Comparison of ENCODE assay signal across 28 cellular contexts in genomic region chr13:50993371-50993770, GRCh38.
DNase-seq lines count a peak whose midpoint lies in the region; ATAC-seq and TF ChIP-seq lines count a peak whose summit lies in the region.
"Had no signal": no experiment of that assay in that cellular context is flagged by ENCODE, and none has a peak within 500 bp of the region (broad histone marks: within the 10 kb centered on the region; RNA-seq: fewer than 3 reads in every experiment).

No MANE protein-coding gene starts in this region.

- H2AFZ ChIP-seq in GM23338 = peak overlapping the region; percentile 67; the same call in 1 of the 2 replicates
- H2AFZ ChIP-seq: parathyroid adenoma had no signal

- POLR2A ChIA-PET in Caco-2 (lab: Charles Lee) = interaction anchor here (1.9 kb wide), 1 partner anchor 13 kb away, joined by 8 read pairs; no protein-coding TSS in a partner anchor

- DNase-seq in Caco-2 (peak; percentile 62 to 70), GM23338 (ENCODE audit: low spot score) (no peak), myocyte (ENCODE audit: low read depth) (peak; percentile 68), HuH-7.5 (ENCODE audit: low spot score) (no peak)
- DNase-seq in activated T-helper 1 cell treated with anti-CD3 and anti-CD28 coated beads, Interleukin-12 subunit alpha, Interleukin-12 subunit beta, Interleukin-2, Interleukin-4 antibody, amounts not matched to agents 30 ng/mL and 10 ng/mL and 1 ng/mL, durations not matched to agents 14 hours and 24 hours and 36 hours (ENCODE audit: low spot score) = no peak
- no peak for DNase-seq in stimulated activated CD4-positive, alpha-beta T cell treated with anti-CD3 and anti-CD28 coated beads, Interleukin-15, amount 100 ng/mL, for 24 hours
- DNase-seq: activated CD4-positive, CD25-positive, alpha-beta regulatory T cell treated with anti-CD3 and anti-CD28 coated beads, Interleukin-2, amount 50 U/mL, for 72 hours; activated CD8-positive, alpha-beta memory T cell treated with anti-CD3 and anti-CD28 coated beads for 24 hours; activated naive CD4-positive, alpha-beta T cell treated with Interleukin-2 at 50 U/mL for 16 hours; activated T-cell treated with anti-CD3 and anti-CD28 coated beads, Interleukin-2, amount 50 U/mL, for 4 hours; CD4-positive, CD25-positive, alpha-beta regulatory T cell; DMS153; effector CD8-positive, alpha-beta T cell; heart left ventricle; Karpas-422; left colon; NCI-H146; NCI-H226; PC-3; SHP77 treated with DMSO at 0.1 percent for 48 hours; stimulated activated CD4-positive, alpha-beta T cell treated with anti-CD3 and anti-CD28 coated beads, Interleukin-12 subunit alpha, Interleukin-12 subunit beta, amount 100 ng/mL, for 4 hours; stimulated activated CD4-positive, alpha-beta T cell treated with anti-CD3 and anti-CD28 coated beads, Interleukin-4, amount 100 ng/mL, for 4 hours; stimulated activated naive CD4-positive, alpha-beta T cell treated with Interleukin-2 at 50 U/mL for 16 hours; T-cell had no signal

- H3K4me3 Mint-ChIP-seq in Caco-2 (ENCODE audit: unreplicated experiment) (no peak overlapping the region), GM23338 (no peak overlapping the region)
- peak overlapping the region; percentile 12 for H3K4me3 Mint-ChIP-seq in activated T-helper 1 cell treated with anti-CD3 and anti-CD28 coated beads, Interleukin-12 subunit alpha, Interleukin-12 subunit beta, Interleukin-2, Interleukin-4 antibody, amounts not matched to agents 30 ng/mL and 10 ng/mL and 1 ng/mL, durations not matched to agents 14 hours and 24 hours and 36 hours
- H3K4me3 Mint-ChIP-seq: activated T-cell treated with anti-CD3 and anti-CD28 coated beads, Interleukin-2, amount 50 U/mL, for 4 hours; CD4-positive, CD25-positive, alpha-beta regulatory T cell; T-cell had no signal

- H3K27me3 ChIP-seq in Caco-2 (replicated peaks; ENCODE audit: control insufficient read depth, insufficient read depth, low read length) (no peaks in the 10 kb centered on the region), GM23338 (ENCODE audit: insufficient read depth) (no peaks in the 10 kb centered on the region)
- H3K27me3 ChIP-seq: heart left ventricle, right atrium auricular region had no signal

- H3F3A ChIP-seq in GM23338 (replicated peaks; ENCODE audit: low read depth) = no peaks in the 10 kb centered on the region

- H3K27ac Mint-ChIP-seq in Caco-2 (ENCODE audit: unreplicated experiment) (no peak overlapping the region), GM23338 (no peak overlapping the region)
- H3K27ac Mint-ChIP-seq in activated T-helper 1 cell treated with anti-CD3 and anti-CD28 coated beads, Interleukin-12 subunit alpha, Interleukin-12 subunit beta, Interleukin-2, Interleukin-4 antibody, amounts not matched to agents 30 ng/mL and 10 ng/mL and 1 ng/mL, durations not matched to agents 14 hours and 24 hours and 36 hours = no peak overlapping the region
- H3K27ac Mint-ChIP-seq: T-cell had no signal

- H3K4me1 Mint-ChIP-seq in Caco-2 (ENCODE audit: low read depth, unreplicated experiment) = no peaks in the 10 kb centered on the region
- peaks cover 36% of the 10 kb centered on the region for H3K4me1 Mint-ChIP-seq in GM23338
- peaks cover 23% of the 10 kb centered on the region for H3K4me1 Mint-ChIP-seq in activated T-helper 1 cell treated with anti-CD3 and anti-CD28 coated beads, Interleukin-12 subunit alpha, Interleukin-12 subunit beta, Interleukin-2, Interleukin-4 antibody, amounts not matched to agents 30 ng/mL and 10 ng/mL and 1 ng/mL, durations not matched to agents 14 hours and 24 hours and 36 hours (ENCODE audit: low read depth)

- ATAC-seq in GM23338 (no peak), HG02610 (IDR thresholded peaks at IDR 0.05; ENCODE audit: unreplicated experiment) (no peak)
- ATAC-seq: activated T-cell treated with anti-CD3 and anti-CD28 coated beads, Interleukin-2, amount 50 U/mL, for 4 hours; left colon; PC-3; T-cell had no signal

- no peak overlapping the region for H3K4me2 ChIP-seq in GM23338

- intact Hi-C loops in Caco-2 (cut with micrococcal nuclease; ENCODE audit: unreplicated experiment) = loop anchor here (2.0 kb wide), 2 partner anchors 13 to 41 kb away; no protein-coding TSS in a partner anchor
- intact Hi-C loops in activated T-helper 1 cell treated with anti-CD3 and anti-CD28 coated beads, Interleukin-12 subunit alpha, Interleukin-12 subunit beta, Interleukin-2, Interleukin-4 antibody, amounts not matched to agents 30 ng/mL and 10 ng/mL and 1 ng/mL, durations not matched to agents 14 hours and 24 hours and 36 hours (cut with micrococcal nuclease) = no loop called here

- no TSS peak for BruUV-seq in Caco-2 (replicated peaks; lab: Mats Ljungman, UMichigan)

- H3K36me3 ChIP-seq in Caco-2 (ENCODE audit: control insufficient read depth, insufficient read depth, low read length) (no peaks in the 10 kb centered on the region), GM23338 (ENCODE audit: insufficient read depth) (no peaks in the 10 kb centered on the region)
- H3K36me3 ChIP-seq: heart left ventricle, right atrium auricular region, thoracic aorta had no signal

- TF ChIP-seq CTCF in Caco-2 (IDR thresholded peaks at IDR 0.05; ENCODE audit: insufficient read depth in 1 of 2, low read depth in 1 of 2, low read length in 1 of 2, severe bottlenecking in 1 of 2, unreplicated experiment in 1 of 2) (no peak), GM23338 (conservative IDR thresholded peaks at IDR 0.05; ENCODE audit: low read depth in 2 of 2) (no peak)

- no peaks in the 10 kb centered on the region for H3K27me3 Mint-ChIP-seq in Caco-2 (ENCODE audit: insufficient read depth, unreplicated experiment)
- peaks cover 4% of the 10 kb centered on the region for H3K27me3 Mint-ChIP-seq in GM23338 (ENCODE audit: insufficient read depth, low read depth, poor library complexity)
- peaks cover 8% of the 10 kb centered on the region for H3K27me3 Mint-ChIP-seq in activated T-helper 1 cell treated with anti-CD3 and anti-CD28 coated beads, Interleukin-12 subunit alpha, Interleukin-12 subunit beta, Interleukin-2, Interleukin-4 antibody, amounts not matched to agents 30 ng/mL and 10 ng/mL and 1 ng/mL, durations not matched to agents 14 hours and 24 hours and 36 hours (ENCODE audit: insufficient read depth)
- H3K27me3 Mint-ChIP-seq: CD4-positive, CD25-positive, alpha-beta regulatory T cell; T-cell had no signal

- no peaks in the 10 kb centered on the region for H3K9me3 ChIP-seq in Caco-2
- H3K9me3 ChIP-seq: heart left ventricle, right atrium auricular region, thoracic aorta had no signal

- H3K79me2 ChIP-seq in GM23338 (replicated peaks; ENCODE audit: insufficient read depth) = no peaks in the 10 kb centered on the region
- H3K79me2 ChIP-seq: parathyroid adenoma had no signal

- H3K4me1 ChIP-seq in Caco-2 (peaks cover 54% of the 10 kb centered on the region), GM23338 (ENCODE audit: insufficient read depth) (peaks cover 20% of the 10 kb centered on the region)
- H3K4me1 ChIP-seq: parathyroid adenoma had no signal

- H3K4me3 ChIP-seq in Caco-2 (ENCODE audit: low read depth, low read length) = no peak overlapping the region
- no peak overlapping the region for H3K4me3 ChIP-seq in GM23338
- H3K4me3 ChIP-seq: heart left ventricle, right atrium auricular region, thoracic aorta had no signal

- no peaks in the 10 kb centered on the region for H3K9me2 ChIP-seq in GM23338 (ENCODE audit: insufficient read depth)

- H3K27ac ChIP-seq in GM23338 (ENCODE audit: low read depth) = no peak overlapping the region
- H3K27ac ChIP-seq: parathyroid adenoma, thoracic aorta had no signal

- CTCF ChIA-PET in Caco-2 (lab: Charles Lee) = interaction anchor here (1.0 to 1.1 kb wide), 3 partner anchors 13 to 51 kb away, joined by 4 to 10 read pairs (median 4); no protein-coding TSS in a partner anchor

- H3K9me3 Mint-ChIP-seq in Caco-2 (ENCODE audit: unreplicated experiment) (peaks cover 9% of the 10 kb centered on the region), GM23338 (peaks cover 3% of the 10 kb centered on the region; the same call in 1 of the 3 replicates)
- peaks cover 5% of the 10 kb centered on the region for H3K9me3 Mint-ChIP-seq in activated T-helper 1 cell treated with anti-CD3 and anti-CD28 coated beads, Interleukin-12 subunit alpha, Interleukin-12 subunit beta, Interleukin-2, Interleukin-4 antibody, amounts not matched to agents 30 ng/mL and 10 ng/mL and 1 ng/mL, durations not matched to agents 14 hours and 24 hours and 36 hours

- H3K36me3 Mint-ChIP-seq in Caco-2 (ENCODE audit: insufficient read depth, unreplicated experiment) (no peaks in the 10 kb centered on the region), GM23338 (ENCODE audit: low read depth) (peaks cover 3% of the 10 kb centered on the region; the same call in 1 of the 3 replicates)
- no peaks in the 10 kb centered on the region for H3K36me3 Mint-ChIP-seq in activated T-helper 1 cell treated with anti-CD3 and anti-CD28 coated beads, Interleukin-12 subunit alpha, Interleukin-12 subunit beta, Interleukin-2, Interleukin-4 antibody, amounts not matched to agents 30 ng/mL and 10 ng/mL and 1 ng/mL, durations not matched to agents 14 hours and 24 hours and 36 hours (ENCODE audit: low read depth)
- H3K36me3 Mint-ChIP-seq: CD4-positive, CD25-positive, alpha-beta regulatory T cell; T-cell had no signal

- H4K20me1 ChIP-seq in GM23338 (replicated peaks; ENCODE audit: insufficient read depth) = no peaks in the 10 kb centered on the region

TF ChIP-seq in GM23338, 12 proteins besides CTCF, POLR2A, EP300 and RAD21 (continues in another document):
- TF ChIP-seq ETS1 (IDR thresholded peaks at IDR 0.05) = no peak
- no peak for TF ChIP-seq EZH2phosphoT487 (IDR thresholded peaks at IDR 0.05; ENCODE audit: unreplicated experiment)
- no peak for TF ChIP-seq STAT1 (IDR thresholded peaks at IDR 0.05; ENCODE audit: unreplicated experiment)

Comparison
In these comparisons a context has a peak if more than half of its experiments do, and no peak if none do; other contexts are left out.
1. DNase-seq: peak in Caco-2 (2 of 2) and myocyte (single experiment); none in GM23338 (single experiment), activated T-helper 1 cell treated with anti-CD3 and anti-CD28 coated beads, Interleukin-12 subunit alpha, Interleukin-12 subunit beta, Interleukin-2, Interleukin-4 antibody, amounts not matched to agents 30 ng/mL and 10 ng/mL and 1 ng/mL, durations not matched to agents 14 hours and 24 hours and 36 hours (single experiment), HuH-7.5 (single experiment) and stimulated activated CD4-positive, alpha-beta T cell treated with anti-CD3 and anti-CD28 coated beads, Interleukin-15, amount 100 ng/mL, for 24 hours (single experiment).